Comparison of ENCODE assay signal across 16 cellular contexts in genomic region chr4:85860066-85860465, GRCh38.
A peak's percentile ranks its signal among the peaks of the same experiment; 100 is the strongest.
DNase-seq lines count a peak whose midpoint lies in the region; TF ChIP-seq lines count a peak whose summit lies in the region.
"Had no signal": no experiment of that assay in that cellular context is flagged by ENCODE, and none has a peak within 500 bp of the region (broad histone marks: within the 10 kb centered on the region; RNA-seq: fewer than 3 reads in every experiment).

No MANE protein-coding gene starts in this region.

- H3K9me3 ChIP-seq in SJCRH30 (replicated peaks), result no peaks in the 10 kb centered on the region
- no peaks in the 10 kb centered on the region for H3K9me3 ChIP-seq in fibroblast of lung (ENCODE audit: control insufficient read depth, insufficient read depth, low read depth, low read length)
- H3K9me3 ChIP-seq in skeletal muscle satellite cell (replicated peaks; ENCODE audit: low read length), result no peaks in the 10 kb centered on the region
- no peaks in the 10 kb centered on the region for H3K9me3 ChIP-seq in PC-9 (ENCODE audit: insufficient read depth, low read depth)
- H3K9me3 ChIP-seq: BLaER1, left lung, vagina had no signal

- H3K4me1 ChIP-seq in SJCRH30 (peaks cover 8% of the 10 kb centered on the region), fibroblast of lung (ENCODE audit: control insufficient read depth, extremely low read depth, insufficient read depth, low read length) (no peaks in the 10 kb centered on the region), skeletal muscle satellite cell (ENCODE audit: control insufficient read depth, insufficient read depth, low read length) (peaks cover 22% of the 10 kb centered on the region), PC-9 (replicated peaks; ENCODE audit: insufficient read depth) (no peaks in the 10 kb centered on the region)
- H3K4me1 ChIP-seq: BLaER1, left lung, vagina had no signal

- H3K4me2 ChIP-seq in fibroblast of lung (ENCODE audit: extremely low read depth, insufficient read depth, low read length) (peak overlapping the region; percentile 0), skeletal muscle satellite cell (ENCODE audit: low read length) (peak overlapping the region; percentile 70), PC-9 (no peak overlapping the region)
- H3K4me2 ChIP-seq: BLaER1 had no signal

- no peaks in the 10 kb centered on the region for H3F3A ChIP-seq in PC-9 (ENCODE audit: insufficient read depth, low read depth)

- CTCF ChIA-PET in PC-9 (lab: Charles Lee), result no interaction called here

- H3K36me3 ChIP-seq in SJCRH30, result no peaks in the 10 kb centered on the region
- no peaks in the 10 kb centered on the region for H3K36me3 ChIP-seq in fibroblast of lung (ENCODE audit: control insufficient read depth, insufficient read depth, low read length)
- H3K36me3 ChIP-seq in skeletal muscle satellite cell (ENCODE audit: insufficient read depth, low read length), result no peaks in the 10 kb centered on the region
- no peaks in the 10 kb centered on the region for H3K36me3 ChIP-seq in PC-9 (ENCODE audit: low read depth)
- H3K36me3 ChIP-seq: BLaER1, left lung, vagina had no signal

- no peak for TF ChIP-seq CTCF in fibroblast of lung (conservative IDR thresholded peaks at IDR 0.05 in 1 of 2, IDR thresholded peaks at IDR 0.05 in 1 of 2; ENCODE audit: low read depth in 1 of 2, low read length in 2 of 2)
- TF ChIP-seq CTCF in PC-9 (conservative IDR thresholded peaks at IDR 0.05), result no peak

- BruUV-seq in PC-9 (replicated peaks; lab: Mats Ljungman, UMichigan), result no TSS peak

- no peaks in the 10 kb centered on the region for H3K9me2 ChIP-seq in PC-9 (ENCODE audit: insufficient read depth)

- H3K27me3 ChIP-seq in SJCRH30 (no peaks in the 10 kb centered on the region), fibroblast of lung (ENCODE audit: control insufficient read depth, insufficient read depth, low read length) (no peaks in the 10 kb centered on the region), skeletal muscle satellite cell (ENCODE audit: control insufficient read depth, insufficient read depth, low read length) (no peaks in the 10 kb centered on the region), PC-9 (ENCODE audit: insufficient read depth, low read depth) (no peaks in the 10 kb centered on the region)
- H3K27me3 ChIP-seq: BLaER1, left lung, vagina had no signal

- no peaks in the 10 kb centered on the region for H4K20me1 ChIP-seq in fibroblast of lung (ENCODE audit: control insufficient read depth, extremely low read depth, insufficient read depth, low read length)
- H4K20me1 ChIP-seq in PC-9 (ENCODE audit: insufficient read depth), result no peaks in the 10 kb centered on the region
- H4K20me1 ChIP-seq: BLaER1 had no signal

- H3K27ac ChIP-seq in SJCRH30, result peak overlapping the region; percentile 24
- H3K27ac ChIP-seq in fibroblast of lung (ENCODE audit: insufficient read depth, low read length), result no peak overlapping the region
- H3K27ac ChIP-seq in PC-9, result no peak overlapping the region
- H3K27ac ChIP-seq: BLaER1, left lung, vagina had no signal

- DNase-seq in EL, result peak; percentile 39
- DNase-seq in SJCRH30, result no peak
- peak; percentile 49 to 50 for DNase-seq in fibroblast of lung (ENCODE audit: low read depth in 2 of 2)
- no peak for DNase-seq in NCI-H2227 treated with DMSO at 0.1 percent for 48 hours (lab: John Stamatoyannopoulos, UW)
- DNase-seq in RKO (ENCODE audit: low spot score), result no peak
- DNase-seq in HUDEP-2 (lab: John Stamatoyannopoulos, UW; ENCODE audit: unreplicated experiment in 76 of 76), result no peak
- DNase-seq in PC-9, result no peak
- DNase-seq: activated CD4-positive, CD25-positive, alpha-beta regulatory T cell; activated effector memory CD4-positive, alpha-beta T cell treated with Interleukin-2 at 50 U/mL for 16 hours; anterior cingulate cortex; DMS 273 treated with DMSO at 0.1 percent for 48 hours; left lung; posterior cingulate gyrus had no signal

- POLR2A ChIA-PET in PC-9 (lab: Charles Lee; ENCODE audit: unreplicated experiment), result no interaction called here

- H3K4me3 ChIP-seq in SJCRH30, result no peak overlapping the region
- no peak overlapping the region for H3K4me3 ChIP-seq in fibroblast of lung (replicated peaks in 1 of 4; ENCODE audit: control extremely low read depth in 1 of 4, insufficient read depth in 1 of 4, low read depth in 3 of 4, low read length in 4 of 4)
- H3K4me3 ChIP-seq in skeletal muscle satellite cell (ENCODE audit: low read length), result no peak overlapping the region
- no peak overlapping the region for H3K4me3 ChIP-seq in PC-9
- H3K4me3 ChIP-seq: BLaER1, left lung, vagina had no signal

- no peak overlapping the region for H3K9ac ChIP-seq in fibroblast of lung (ENCODE audit: insufficient read depth, low read length)
- no peak overlapping the region for H3K9ac ChIP-seq in skeletal muscle satellite cell (ENCODE audit: low read depth, low read length)
- H3K9ac ChIP-seq: BLaER1 had no signal

- intact Hi-C loops in PC-9 (cut with micrococcal nuclease; ENCODE audit: unreplicated experiment), result no loop called here

- no peak overlapping the region for H2AFZ ChIP-seq in fibroblast of lung (ENCODE audit: low read length)
- H2AFZ ChIP-seq in PC-9, result no peak overlapping the region

- H3K79me2 ChIP-seq in fibroblast of lung (ENCODE audit: control insufficient read depth, insufficient read depth, low read length), result peaks cover 1% of the 10 kb centered on the region
- H3K79me2 ChIP-seq in PC-9 (ENCODE audit: low read depth), result no peaks in the 10 kb centered on the region

Comparison
In these comparisons a context has a peak if more than half of its experiments do, and no peak if none do; other contexts are left out.
1. DNase-seq: peak in EL (single experiment) and fibroblast of lung (2 of 2); none in SJCRH30 (0 of 2), NCI-H2227 treated with DMSO at 0.1 percent for 48 hours (single experiment), RKO (single experiment), HUDEP-2 (0 of 76) and PC-9 (0 of 2).